27 cellular contexts compared by ENCODE assay signal in the genomic region with DNA sequence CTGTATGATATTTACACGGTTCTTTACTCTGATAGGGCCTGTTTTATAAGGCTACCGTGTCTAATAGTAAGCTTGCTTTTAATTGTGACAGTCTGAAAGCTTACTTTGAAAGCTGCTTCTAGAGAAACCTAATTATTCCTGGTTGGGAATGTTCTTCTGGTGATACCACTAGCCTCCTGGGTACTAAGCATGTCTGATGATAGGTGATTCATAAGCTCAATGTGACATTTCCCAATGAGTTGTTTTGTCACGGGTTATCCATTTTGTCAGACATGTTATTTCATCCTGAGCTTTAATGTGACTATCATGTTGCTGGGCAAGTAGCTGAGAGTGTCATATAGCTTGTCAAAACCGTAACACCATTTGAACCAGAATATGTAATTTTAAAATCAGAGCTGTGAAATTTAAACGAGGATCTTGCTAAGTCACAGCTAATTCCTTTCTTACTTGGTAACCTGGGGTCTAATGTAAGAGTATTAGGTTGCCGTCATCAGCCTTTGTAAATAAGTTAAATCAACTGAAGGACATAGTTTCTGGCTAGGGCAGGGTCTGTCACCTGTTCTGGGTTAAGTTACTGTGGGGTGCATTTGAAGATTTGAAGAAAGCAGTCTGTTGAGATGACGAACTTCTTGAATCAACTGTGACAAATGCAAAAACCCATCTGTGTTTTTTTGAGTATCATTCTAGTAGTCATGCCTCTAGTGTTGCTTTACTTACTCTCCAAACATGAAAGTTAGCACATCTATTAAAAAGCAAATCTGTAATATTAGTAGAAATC.
"Had no signal": no experiment of that assay in that cellular context is flagged by ENCODE, and none has a peak within 500 bp of the region (broad histone marks: within the 10 kb centered on the region; RNA-seq: fewer than 3 reads in every experiment).

No MANE protein-coding gene starts in this region.

- H3K27ac Mint-ChIP-seq: activated CD4-positive, alpha-beta T cell treated with anti-CD3 and anti-CD28 coated beads, Interleukin-2, amount 10 ng/mL, durations not matched to agents 7 days and 5 days; activated CD8-positive, alpha-beta memory T cell treated with anti-CD3 and anti-CD28 coated beads, Interleukin-2, amount 10 ng/mL, durations not matched to agents 7 days and 5 days; activated CD8-positive, alpha-beta T cell treated with anti-CD3 and anti-CD28 coated beads for 36 hours; activated naive CD8-positive, alpha-beta T cell treated with anti-CD3 and anti-CD28 coated beads, Interleukin-2, amount 50 U/mL, for 24 hours; activated T-helper 1 cell treated with anti-CD3 and anti-CD28 coated beads, Interleukin-12 subunit alpha, Interleukin-12 subunit beta, Interleukin-2, Interleukin-4 antibody, amounts not matched to agents 30 ng/mL and 10 ng/mL and 1 ng/mL, durations not matched to agents 14 hours and 24 hours and 36 hours; dendritic cell treated with granulocyte-macrophage colony-stimulating factor and Interleukin-4, amounts not matched to agents 40 ng/mL and 50 ng/mL, for 4 days; naive thymus-derived CD8-positive, alpha-beta T cell; T-cell; T-helper 2 cell treated with Interferon-gamma antibody and Interleukin-4, amounts not matched to agents 5 μg/mL and 100 μg/mL, for 36 hours had no signal

- H3K4me1 Mint-ChIP-seq: activated CD4-positive, alpha-beta T cell treated with anti-CD3 and anti-CD28 coated beads, Interleukin-2, amount 10 ng/mL, durations not matched to agents 7 days and 5 days; activated CD8-positive, alpha-beta memory T cell treated with anti-CD3 and anti-CD28 coated beads, Interleukin-2, amount 10 ng/mL, durations not matched to agents 7 days and 5 days; activated naive CD8-positive, alpha-beta T cell treated with anti-CD3 and anti-CD28 coated beads, Interleukin-2, amount 50 U/mL, for 24 hours; naive thymus-derived CD8-positive, alpha-beta T cell; T-cell had no signal

- H3K27me3 Mint-ChIP-seq: activated CD4-positive, alpha-beta T cell treated with anti-CD3 and anti-CD28 coated beads, Interleukin-2, amount 10 ng/mL, durations not matched to agents 7 days and 5 days; activated CD8-positive, alpha-beta memory T cell treated with anti-CD3 and anti-CD28 coated beads, Interleukin-2, amount 10 ng/mL, durations not matched to agents 7 days and 5 days; activated CD8-positive, alpha-beta T cell treated with anti-CD3 and anti-CD28 coated beads for 36 hours; activated naive CD8-positive, alpha-beta T cell treated with anti-CD3 and anti-CD28 coated beads, Interleukin-2, amount 50 U/mL, for 24 hours; dendritic cell treated with granulocyte-macrophage colony-stimulating factor and Interleukin-4, amounts not matched to agents 40 ng/mL and 50 ng/mL, for 4 days; naive thymus-derived CD8-positive, alpha-beta T cell; T-cell had no signal

- H3K4me3 Mint-ChIP-seq: activated CD4-positive, alpha-beta T cell treated with anti-CD3 and anti-CD28 coated beads, Interleukin-2, amount 10 ng/mL, durations not matched to agents 7 days and 5 days; activated CD8-positive, alpha-beta memory T cell treated with anti-CD3 and anti-CD28 coated beads, Interleukin-2, amount 10 ng/mL, durations not matched to agents 7 days and 5 days; activated CD8-positive, alpha-beta T cell treated with anti-CD3 and anti-CD28 coated beads for 36 hours; activated naive CD8-positive, alpha-beta T cell treated with anti-CD3 and anti-CD28 coated beads, Interleukin-2, amount 50 U/mL, for 24 hours; activated T-helper 1 cell treated with anti-CD3 and anti-CD28 coated beads, Interleukin-12 subunit alpha, Interleukin-12 subunit beta, Interleukin-2, Interleukin-4 antibody, amounts not matched to agents 30 ng/mL and 10 ng/mL and 1 ng/mL, durations not matched to agents 14 hours and 24 hours and 36 hours; dendritic cell treated with granulocyte-macrophage colony-stimulating factor and Interleukin-4, amounts not matched to agents 40 ng/mL and 50 ng/mL, for 4 days; naive thymus-derived CD8-positive, alpha-beta T cell; T-cell; T-helper 2 cell treated with Interferon-gamma antibody and Interleukin-4, amounts not matched to agents 5 μg/mL and 100 μg/mL, for 36 hours had no signal

- H3K36me3 Mint-ChIP-seq: activated CD8-positive, alpha-beta memory T cell treated with anti-CD3 and anti-CD28 coated beads, Interleukin-2, amount 10 ng/mL, durations not matched to agents 7 days and 5 days; naive thymus-derived CD8-positive, alpha-beta T cell; T-cell had no signal

- DNase-seq: activated CD4-positive, alpha-beta T cell treated with anti-CD3 and anti-CD28 coated beads, Interleukin-2, amount 10 ng/mL, durations not matched to agents 7 days and 5 days; activated CD4-positive, CD25-positive, alpha-beta regulatory T cell treated with anti-CD3 and anti-CD28 coated beads, Interleukin-2, amount 50 U/mL, for 72 hours; activated CD8-positive, alpha-beta memory T cell treated with anti-CD3 and anti-CD28 coated beads, Interleukin-2, amount 10 ng/mL, durations not matched to agents 7 days and 5 days; activated CD8-positive, alpha-beta T cell treated with anti-CD3 and anti-CD28 coated beads for 36 hours; activated gamma-delta T cell; activated naive CD4-positive, alpha-beta T cell treated with anti-CD3 and anti-CD28 coated beads, Interleukin-2, amount 50 U/mL, for 16 hours; activated naive CD8-positive, alpha-beta T cell treated with anti-CD3 and anti-CD28 coated beads, Interleukin-2, amount 50 U/mL, for 24 hours; activated T-cell treated with anti-CD3 and anti-CD28 coated beads for 4 hours; body of pancreas; caudate nucleus; effector CD8-positive, alpha-beta T cell; heart left ventricle; left lung; naive thymus-derived CD8-positive, alpha-beta T cell; ovary; spleen; stimulated activated CD4-positive, alpha-beta T cell treated with anti-CD3 and anti-CD28 coated beads, Interleukin-4, amount 100 ng/mL, for 1 hour; stimulated activated naive CD4-positive, alpha-beta T cell; T-cell; upper lobe of right lung; WERI-Rb-1 had no signal

- ATAC-seq: activated CD8-positive, alpha-beta memory T cell treated with anti-CD3 and anti-CD28 coated beads, Interleukin-2, amount 10 ng/mL, durations not matched to agents 7 days and 5 days; activated CD8-positive, alpha-beta T cell treated with anti-CD3 and anti-CD28 coated beads for 36 hours; activated naive CD8-positive, alpha-beta T cell treated with anti-CD3 and anti-CD28 coated beads, Interleukin-2, amount 50 U/mL, for 24 hours; body of pancreas; esophagus mucosa; gastroesophageal sphincter; heart left ventricle; left lung; naive thymus-derived CD8-positive, alpha-beta T cell; sciatic nerve; T-cell; upper lobe of right lung had no signal

- H3K9me3 Mint-ChIP-seq: activated CD4-positive, alpha-beta T cell treated with anti-CD3 and anti-CD28 coated beads, Interleukin-2, amount 10 ng/mL, durations not matched to agents 7 days and 5 days; activated CD8-positive, alpha-beta T cell treated with anti-CD3 and anti-CD28 coated beads for 36 hours; activated naive CD8-positive, alpha-beta T cell treated with anti-CD3 and anti-CD28 coated beads, Interleukin-2, amount 50 U/mL, for 24 hours; activated T-helper 1 cell treated with anti-CD3 and anti-CD28 coated beads, Interleukin-12 subunit alpha, Interleukin-12 subunit beta, Interleukin-2, Interleukin-4 antibody, amounts not matched to agents 30 ng/mL and 10 ng/mL and 1 ng/mL, durations not matched to agents 14 hours and 24 hours and 36 hours; dendritic cell treated with granulocyte-macrophage colony-stimulating factor and Interleukin-4, amounts not matched to agents 40 ng/mL and 50 ng/mL, for 4 days; naive thymus-derived CD8-positive, alpha-beta T cell; T-cell; T-helper 2 cell treated with Interferon-gamma antibody and Interleukin-4, amounts not matched to agents 5 μg/mL and 100 μg/mL, for 36 hours had no signal
